Comparison of ENCODE assay signal across 8 cellular contexts in the genomic region with DNA sequence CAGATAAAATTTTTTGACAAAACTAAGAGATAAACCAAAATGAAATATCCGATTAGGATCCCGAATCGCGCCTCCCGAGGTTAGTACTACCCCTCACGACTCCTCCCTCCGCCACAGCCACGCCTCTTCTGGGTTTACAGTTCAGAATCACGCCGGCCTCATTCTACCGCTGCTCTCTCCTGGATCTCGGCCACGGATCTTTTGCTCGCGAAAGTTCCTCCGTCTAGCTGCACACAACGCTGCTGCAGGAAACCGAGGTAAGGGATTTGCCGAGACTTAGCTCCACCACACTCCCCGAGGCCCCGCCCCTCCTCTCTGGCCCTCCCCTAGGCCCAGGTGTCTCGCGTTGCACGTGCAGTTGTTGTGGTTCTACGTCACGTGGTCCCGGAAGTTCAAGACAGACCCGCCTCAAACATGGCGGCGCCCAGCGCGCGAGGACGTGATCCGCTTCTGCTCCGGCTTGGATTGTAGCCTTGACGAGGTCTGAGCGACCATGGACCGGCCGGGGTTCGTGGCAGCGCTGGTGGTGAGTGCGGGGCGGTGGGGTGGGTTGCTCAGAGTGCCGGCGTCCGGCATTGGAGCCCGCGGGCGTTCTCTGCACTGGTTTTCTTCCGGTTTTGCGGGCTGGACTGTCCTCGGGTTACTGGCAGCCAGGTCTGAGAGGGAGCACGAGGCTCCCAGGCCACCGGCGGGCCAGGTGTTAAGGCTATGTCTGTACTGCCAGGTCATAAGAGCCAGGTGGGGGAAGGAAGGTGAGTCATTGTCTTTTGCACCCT. TPM values are rescaled to one million over a fixed set of nuclear protein-coding genes. Genes with fewer than 3 reads are reported as not detected.
A peak's percentile ranks its signal among the peaks of the same experiment; 100 is the strongest.
DNase-seq lines count a peak whose midpoint lies in the region; ATAC-seq and TF ChIP-seq lines count a peak whose summit lies in the region.

TSS of gene SLC25A26 (plus strand) at position 400 of the 776 bp plus-strand sequence. CDS start at position 494, 94 bp downstream.

- H3K36me3 ChIP-seq in GM06990 (ENCODE audit: control insufficient read depth, insufficient read depth, low read length): no peaks in the 10 kb centered on the region; the same call in 1 of the 2 replicates

- peak within 1 kb of the TSS; percentile 92 for H3K4me3 Mint-ChIP-seq in activated naive CD4-positive, alpha-beta T cell treated with anti-CD3 and anti-CD28 coated beads, Interleukin-2, amount 50 U/mL, for 24 hours

- no peaks in the 10 kb centered on the region for H3K9me3 Mint-ChIP-seq in activated naive CD4-positive, alpha-beta T cell treated with anti-CD3 and anti-CD28 coated beads, Interleukin-2, amount 50 U/mL, for 24 hours

- peak within 1 kb of the TSS; percentile 97 for H3K27ac Mint-ChIP-seq in activated naive CD4-positive, alpha-beta T cell treated with anti-CD3 and anti-CD28 coated beads, Interleukin-2, amount 50 U/mL, for 24 hours

- H3K27me3 Mint-ChIP-seq in activated naive CD4-positive, alpha-beta T cell treated with anti-CD3 and anti-CD28 coated beads, Interleukin-2, amount 50 U/mL, for 24 hours: no peaks in the 10 kb centered on the region

- H3K27ac ChIP-seq in temporal lobe (ENCODE audit: low read depth, low read length): peak within 1 kb of the TSS; percentile 59

- H3K4me1 Mint-ChIP-seq in activated naive CD4-positive, alpha-beta T cell treated with anti-CD3 and anti-CD28 coated beads, Interleukin-2, amount 50 U/mL, for 24 hours: peaks cover 55% of the 10 kb centered on the region

- DNase-seq in GM06990 (ENCODE audit: extremely low read depth, insufficient read length): peak; percentile 93
- DNase-seq in NCI-H1092 (lab: John Stamatoyannopoulos, UW): peak; percentile 85
- DNase-seq in globus pallidus (ENCODE audit: low spot score): peak; percentile 89
- peak; percentile 89 for DNase-seq in occipital lobe (lab: John Stamatoyannopoulos, UW)

- no peak for TF ChIP-seq CTCF in GM06990 (IDR thresholded peaks at IDR 0.05; ENCODE audit: insufficient read depth, low read length, poor library complexity, severe bottlenecking)

- ATAC-seq in HG02588 (IDR thresholded peaks at IDR 0.05; ENCODE audit: unreplicated experiment) (peak; percentile 99), SK-N-SH treated with all-trans-retinoic acid at 6 μM for 48 hours (peak; percentile 97)

- H3K4me3 ChIP-seq in GM06990 (replicated peaks; ENCODE audit: low read depth, low read length): peak within 1 kb of the TSS; percentile 94

- H3K27me3 ChIP-seq in GM06990 (replicated peaks; ENCODE audit: control insufficient read depth, insufficient read depth, low read length): no peaks in the 10 kb centered on the region

- H3K36me3 Mint-ChIP-seq in activated naive CD4-positive, alpha-beta T cell treated with anti-CD3 and anti-CD28 coated beads, Interleukin-2, amount 50 U/mL, for 24 hours: peaks cover 13% of the 10 kb centered on the region

TF ChIP-seq in SK-N-SH treated with all-trans-retinoic acid at 6 μM for 48 hours, 23 proteins besides CTCF, POLR2A, EP300 and RAD21:
- no peak for TF ChIP-seq ARNTL (CRISPR knock-in tag; IDR thresholded peaks at IDR 0.05; ENCODE audit: borderline replicate concordance, low read depth)
- TF ChIP-seq OSR1 (CRISPR knock-in tag; IDR thresholded peaks at IDR 0.05): no peak
- TF ChIP-seq, protein P1, sequence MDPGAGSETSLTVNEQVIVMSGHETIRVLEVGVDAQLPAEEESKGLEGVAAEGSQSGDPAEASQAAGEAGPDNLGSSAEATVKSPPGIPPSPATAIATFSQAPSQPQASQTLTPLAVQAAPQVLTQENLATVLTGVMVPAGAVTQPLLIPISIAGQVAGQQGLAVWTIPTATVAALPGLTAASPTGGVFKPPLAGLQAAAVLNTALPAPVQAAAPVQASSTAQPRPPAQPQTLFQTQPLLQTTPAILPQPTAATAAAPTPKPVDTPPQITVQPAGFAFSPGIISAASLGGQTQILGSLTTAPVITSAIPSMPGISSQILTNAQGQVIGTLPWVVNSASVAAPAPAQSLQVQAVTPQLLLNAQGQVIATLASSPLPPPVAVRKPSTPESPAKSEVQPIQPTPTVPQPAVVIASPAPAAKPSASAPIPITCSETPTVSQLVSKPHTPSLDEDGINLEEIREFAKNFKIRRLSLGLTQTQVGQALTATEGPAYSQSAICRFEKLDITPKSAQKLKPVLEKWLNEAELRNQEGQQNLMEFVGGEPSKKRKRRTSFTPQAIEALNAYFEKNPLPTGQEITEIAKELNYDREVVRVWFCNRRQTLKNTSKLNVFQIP (CRISPR knock-in tag; IDR thresholded peaks at IDR 0.05; ENCODE audit: borderline replicate concordance, low read depth): no peak
- no peak for TF ChIP-seq ZFP3 (CRISPR knock-in tag; IDR thresholded peaks at IDR 0.05)
- peak; percentile 27; the same call in 1 of the 2 replicates for TF ChIP-seq RARB (CRISPR knock-in tag; IDR thresholded peaks at IDR 0.05)
- TF ChIP-seq TCF4 (CRISPR knock-in tag; IDR thresholded peaks at IDR 0.05; ENCODE audit: borderline replicate concordance): no peak

RNA-seq across cellular contexts. Expression of gene SLC25A26, which starts in this region (rescaled TPM):
- total RNA-seq in occipital lobe (39.0 TPM), temporal lobe (17.7 TPM)

Comparison
In these comparisons a context has a peak if more than half of its experiments do, and no peak if none do; other contexts are left out.
1. Peak in every context shown above with its lines: DNase-seq, ATAC-seq, H3K4me3 ChIP-seq and H3K27ac ChIP-seq.